ENCODE assay signal across 10 cellular contexts in genomic region chr12:116882742-116883141, GRCh38. TPM values are rescaled to one million over a fixed set of nuclear protein-coding genes. Genes with fewer than 3 reads are reported as not detected.
DNase-seq lines count a peak whose midpoint lies in the region; ATAC-seq and TF ChIP-seq lines count a peak whose summit lies in the region.
"Had no signal": no experiment of that assay in that cellular context is flagged by ENCODE, and none has a peak within 500 bp of the region (broad histone marks: within the 10 kb centered on the region; RNA-seq: fewer than 3 reads in every experiment).

No MANE protein-coding gene starts in this region.

- no peak overlapping the region for H3K27ac Mint-ChIP-seq in activated naive CD4-positive, alpha-beta T cell treated with anti-CD3 and anti-CD28 coated beads, Interleukin-2, amount 50 U/mL, for 72 hours
- H3K27ac Mint-ChIP-seq: activated CD4-positive, alpha-beta memory T cell treated with anti-CD3 and anti-CD28 coated beads for 36 hours had no signal

- peaks cover 0 to 79% (median 57%) of the 10 kb centered on the region in 7 donors for H3K27me3 ChIP-seq in spleen (replicated peaks in 1 of 7)

- H3K4me3 ChIP-seq in fibroblast of mammary gland (ENCODE audit: control insufficient read depth, low read depth, low read length), result no peak overlapping the region
- H3K4me3 ChIP-seq in spleen, result no peak overlapping the region

- H3K36me3 ChIP-seq in spleen, result no peaks in the 10 kb centered on the region

- DNase-seq in activated naive CD4-positive, alpha-beta T cell treated with anti-CD3 and anti-CD28 coated beads, Interleukin-2, amount 50 U/mL, for 72 hours (ENCODE audit: low spot score in 2 of 2), result no peak
- no peak for DNase-seq in activated naive CD4-positive, alpha-beta T cell treated with Interleukin-2 at 50 U/mL for 16 hours
- DNase-seq in NCI-H748 (lab: John Stamatoyannopoulos, UW; ENCODE audit: unreplicated experiment) (peak; percentile 61), fibroblast of mammary gland (ENCODE audit: low read depth) (peak; percentile 52), spleen (peak; percentile 44)
- DNase-seq in activated CD8-positive, alpha-beta memory T cell treated with anti-CD3 and anti-CD28 coated beads, Interleukin-2, amount 50 U/mL, for 4 hours, result no peak
- DNase-seq: activated CD4-positive, alpha-beta memory T cell treated with anti-CD3 and anti-CD28 coated beads for 36 hours; DND-41 had no signal

- WGBS in spleen, 5 donors, result 17 to 24% (median 21%) methylated on average over 6 of the region's 6 CpGs

- intact Hi-C loops in spleen (cut with DNase I; ENCODE audit: low total_unique reads), result no loop called here

- peaks cover 25 to 52% (median 42%) of the 10 kb centered on the region in 6 donors for H3K4me1 ChIP-seq in spleen

- peak; percentile 25 to 29 for ATAC-seq in activated naive CD4-positive, alpha-beta T cell treated with anti-CD3 and anti-CD28 coated beads, Interleukin-2, amount 50 U/mL, for 72 hours
- ATAC-seq in GM18873 (IDR thresholded peaks at IDR 0.05; ENCODE audit: low FRiP score, unreplicated experiment), result no peak
- no peak for ATAC-seq in HG03135 (IDR thresholded peaks at IDR 0.05; ENCODE audit: unreplicated experiment)

- peaks cover 0 to 16% of the 10 kb centered on the region in 2 donors for H3K36me3 Mint-ChIP-seq in activated naive CD4-positive, alpha-beta T cell treated with anti-CD3 and anti-CD28 coated beads, Interleukin-2, amount 50 U/mL, for 72 hours
- H3K36me3 Mint-ChIP-seq: activated CD4-positive, alpha-beta memory T cell treated with anti-CD3 and anti-CD28 coated beads for 36 hours had no signal

- no peaks in the 10 kb centered on the region for H3K9me3 Mint-ChIP-seq in activated naive CD4-positive, alpha-beta T cell treated with anti-CD3 and anti-CD28 coated beads, Interleukin-2, amount 50 U/mL, for 72 hours
- H3K9me3 Mint-ChIP-seq: activated CD4-positive, alpha-beta memory T cell treated with anti-CD3 and anti-CD28 coated beads for 36 hours had no signal

- no peak for TF ChIP-seq POLR2A in spleen (IDR thresholded peaks at IDR 0.05)

- H3K9me3 ChIP-seq in spleen, result no peaks in the 10 kb centered on the region

- peak; percentile 32 for TF ChIP-seq CTCF in fibroblast of mammary gland (conservative IDR thresholded peaks at IDR 0.05; ENCODE audit: control insufficient read depth, insufficient read depth, low read depth, low read length)
- peak in 3 of 11 experiments; percentile 11 to 18 (median 14) for TF ChIP-seq CTCF in spleen (IDR thresholded peaks at IDR 0.05 in 8 of 11, conservative IDR thresholded peaks at IDR 0.05 in 3 of 11)

- no peak overlapping the region for H3K27ac ChIP-seq in spleen

RNA-seq across cellular contexts. Expression of gene HRK, which starts 1.5 kb away (rescaled TPM):
- not detected for total RNA-seq in activated naive CD4-positive, alpha-beta T cell treated with anti-CD3 and anti-CD28 coated beads, Interleukin-2, amount 50 U/mL, for 72 hours
- under 1 TPM in 6 of 7 donors, not detected in 1; 0.13 to 0.58 (median 0.40) TPM for total RNA-seq in spleen
- under 1 TPM; 0.07 to 0.76 (median 0.13) TPM for polyA plus RNA-seq in spleen
- total RNA-seq: activated CD4-positive, alpha-beta memory T cell treated with anti-CD3 and anti-CD28 coated beads for 36 hours had no signal

RNA-seq across cellular contexts. Expression of gene FBXW8, which starts 28.0 kb away (rescaled TPM):
- 1 to 10 TPM; 3.1 to 7.4 TPM for total RNA-seq in activated naive CD4-positive, alpha-beta T cell treated with anti-CD3 and anti-CD28 coated beads, Interleukin-2, amount 50 U/mL, for 72 hours
- total RNA-seq in spleen, result 10 to 100 TPM; 10.5 to 17.3 (median 14.0) TPM
- polyA plus RNA-seq in spleen, result 1 to 10 TPM; 2.2 to 4.2 (median 3.6) TPM

Comparison
In these comparisons a context has a peak if more than half of its experiments do, and no peak if none do; other contexts are left out.
1. ATAC-seq: peak in activated naive CD4-positive, alpha-beta T cell treated with anti-CD3 and anti-CD28 coated beads, Interleukin-2, amount 50 U/mL, for 72 hours (2 of 2); none in GM18873 (single experiment) and HG03135 (single experiment).
2. DNase-seq: peak in NCI-H748 (single experiment), fibroblast of mammary gland (single experiment) and spleen (single experiment); none in activated naive CD4-positive, alpha-beta T cell treated with anti-CD3 and anti-CD28 coated beads, Interleukin-2, amount 50 U/mL, for 72 hours (0 of 2), activated naive CD4-positive, alpha-beta T cell treated with Interleukin-2 at 50 U/mL for 16 hours (single experiment) and activated CD8-positive, alpha-beta memory T cell treated with anti-CD3 and anti-CD28 coated beads, Interleukin-2, amount 50 U/mL, for 4 hours (single experiment).